ENCODE assay signal across 13 cellular contexts in genomic region chr1:78339490-78339889, GRCh38.
A peak's percentile ranks its signal among the peaks of the same experiment; 100 is the strongest.
DNase-seq lines count a peak whose midpoint lies in the region; ATAC-seq, FAIRE-seq and TF ChIP-seq lines count a peak whose summit lies in the region.
"Had no signal": no experiment of that assay in that cellular context is flagged by ENCODE, and none has a peak within 500 bp of the region (broad histone marks: within the 10 kb centered on the region; RNA-seq: fewer than 3 reads in every experiment).

No MANE protein-coding gene starts in this region.

- H3K36me3 Mint-ChIP-seq in activated naive CD4-positive, alpha-beta T cell treated with anti-CD3 and anti-CD28 coated beads, Interleukin-2, amount 50 U/mL, for 72 hours: no peaks in the 10 kb centered on the region
- H3K36me3 Mint-ChIP-seq: neural progenitor cell, T-cell had no signal

- ATAC-seq in activated naive CD4-positive, alpha-beta T cell treated with anti-CD3 and anti-CD28 coated beads, Interleukin-2, amount 50 U/mL, for 72 hours: peak; percentile 36 to 44
- ATAC-seq in SK-N-SH treated with all-trans-retinoic acid at 6 μM for 48 hours (peak; percentile 76), GM21723 (IDR thresholded peaks at IDR 0.05; ENCODE audit: unreplicated experiment) (no peak)
- ATAC-seq: T-cell had no signal

- peaks cover 5 to 9% of the 10 kb centered on the region in 2 donors for H3K9me3 Mint-ChIP-seq in activated naive CD4-positive, alpha-beta T cell treated with anti-CD3 and anti-CD28 coated beads, Interleukin-2, amount 50 U/mL, for 72 hours
- H3K9me3 Mint-ChIP-seq: neural progenitor cell, T-cell had no signal

- no peak overlapping the region for H3K4me3 ChIP-seq in fibroblast of mammary gland (ENCODE audit: control insufficient read depth, low read depth, low read length)
- H3K4me3 ChIP-seq: colonic mucosa, heart left ventricle, neural progenitor cell, upper lobe of left lung had no signal

- no peak for TF ChIP-seq CTCF in fibroblast of mammary gland (conservative IDR thresholded peaks at IDR 0.05; ENCODE audit: control insufficient read depth, insufficient read depth, low read depth, low read length)

- H3K27ac Mint-ChIP-seq in activated naive CD4-positive, alpha-beta T cell treated with anti-CD3 and anti-CD28 coated beads, Interleukin-2, amount 50 U/mL, for 72 hours: no peak overlapping the region
- H3K27ac Mint-ChIP-seq: neural progenitor cell, T-cell had no signal

- no peak for DNase-seq in activated naive CD4-positive, alpha-beta T cell treated with anti-CD3 and anti-CD28 coated beads, Interleukin-2, amount 50 U/mL, for 72 hours (ENCODE audit: low spot score in 2 of 2)
- DNase-seq in activated naive CD4-positive, alpha-beta T cell (lab: John Stamatoyannopoulos, UW): no peak
- DNase-seq in fibroblast of mammary gland (ENCODE audit: low read depth) (peak; percentile 91), urothelium cell line (ENCODE audit: low spot score) (peak; percentile 40), GM12892 (ENCODE audit: insufficient read length) (no peak), germinal center (ENCODE audit: low spot score) (no peak)
- DNase-seq: colonic mucosa, heart left ventricle, T-cell, upper lobe of left lung had no signal

- FAIRE-seq in urothelium cell line (lab: Jason Lieb, UNC) (peak; percentile 91), GM12892 (lab: Jason Lieb, UNC) (no peak)

- no peak for TF ChIP-seq POLR2A in GM12892 (IDR thresholded peaks at IDR 0.05; ENCODE audit: low read depth, low read length)

TF ChIP-seq in SK-N-SH treated with all-trans-retinoic acid at 6 μM for 48 hours, 23 proteins besides CTCF, POLR2A, EP300 and RAD21:
- TF ChIP-seq TOX (CRISPR knock-in tag; IDR thresholded peaks at IDR 0.05; ENCODE audit: borderline replicate concordance): no peak
- no peak for TF ChIP-seq CREB5 (CRISPR knock-in tag; IDR thresholded peaks at IDR 0.05; ENCODE audit: low read depth)
- TF ChIP-seq ZFP3 (CRISPR knock-in tag; IDR thresholded peaks at IDR 0.05): no peak
- no peak for TF ChIP-seq CSDC2 (CRISPR knock-in tag; IDR thresholded peaks at IDR 0.05)
- TF ChIP-seq ZC3H10 (CRISPR knock-in tag; IDR thresholded peaks at IDR 0.05): no peak
- TF ChIP-seq BACH2 (CRISPR knock-in tag; IDR thresholded peaks at IDR 0.05; ENCODE audit: borderline replicate concordance): no peak
- TF ChIP-seq ZNF70 (CRISPR knock-in tag; IDR thresholded peaks at IDR 0.05): no peak
- no peak for TF ChIP-seq ESRRG (CRISPR knock-in tag; IDR thresholded peaks at IDR 0.05)
- TF ChIP-seq TCF4 (CRISPR knock-in tag; IDR thresholded peaks at IDR 0.05; ENCODE audit: borderline replicate concordance): no peak
- no peak for TF ChIP-seq ARNTL (CRISPR knock-in tag; IDR thresholded peaks at IDR 0.05; ENCODE audit: borderline replicate concordance, low read depth)
- TF ChIP-seq ZFP30 (CRISPR knock-in tag; IDR thresholded peaks at IDR 0.05): no peak
- TF ChIP-seq PPARA (CRISPR knock-in tag; IDR thresholded peaks at IDR 0.05; ENCODE audit: borderline replicate concordance): no peak

Comparison
In these comparisons a context has a peak if more than half of its experiments do, and no peak if none do; other contexts are left out.
1. DNase-seq: peak in fibroblast of mammary gland (single experiment) and urothelium cell line (single experiment); none in activated naive CD4-positive, alpha-beta T cell treated with anti-CD3 and anti-CD28 coated beads, Interleukin-2, amount 50 U/mL, for 72 hours (0 of 2), activated naive CD4-positive, alpha-beta T cell (0 of 4), GM12892 (single experiment) and germinal center (single experiment).